In genomic region chr18:49028801-49029506, GRCh38 we compare ENCODE assay signal across 22 cellular contexts.
DNase-seq lines count a peak whose midpoint lies in the region; ATAC-seq and TF ChIP-seq lines count a peak whose summit lies in the region.
"Had no signal": no experiment of that assay in that cellular context is flagged by ENCODE, and none has a peak within 500 bp of the region (broad histone marks: within the 10 kb centered on the region; RNA-seq: fewer than 3 reads in every experiment).

No MANE protein-coding gene starts in this region.

- H3K9me3 ChIP-seq in BLaER1 (peaks cover 23% of the 10 kb centered on the region), Peyer's patch (no peaks in the 10 kb centered on the region)

- peaks cover 6% of the 10 kb centered on the region for H3K27me3 Mint-ChIP-seq in activated CD8-positive, alpha-beta memory T cell treated with anti-CD3 and anti-CD28 coated beads, Interleukin-2, amount 10 ng/mL, durations not matched to agents 7 days and 5 days
- H3K27me3 Mint-ChIP-seq in osteocyte (ENCODE audit: unreplicated experiment): no peaks in the 10 kb centered on the region
- no peaks in the 10 kb centered on the region for H3K27me3 Mint-ChIP-seq in activated T-cell treated with anti-CD3 and anti-CD28 coated beads, Interleukin-2, amount 50 U/mL, for 24 hours

- H3K36me3 ChIP-seq in BLaER1: peaks cover 34% of the 10 kb centered on the region
- no peaks in the 10 kb centered on the region for H3K36me3 ChIP-seq in Peyer's patch

- H3K4me1 ChIP-seq in BLaER1: peaks cover 85% of the 10 kb centered on the region
- no peaks in the 10 kb centered on the region for H3K4me1 ChIP-seq in Peyer's patch

- no peak for ATAC-seq in activated CD8-positive, alpha-beta memory T cell treated with anti-CD3 and anti-CD28 coated beads, Interleukin-2, amount 10 ng/mL, durations not matched to agents 7 days and 5 days
- ATAC-seq: Panc1 had no signal

- H3K27ac ChIP-seq in BLaER1 (peak overlapping the region; percentile 100), Peyer's patch (no peak overlapping the region)
- H3K27ac ChIP-seq: C4-2B, HL-60, KMS-11 had no signal

- TF ChIP-seq CTCF in Peyer's patch (IDR thresholded peaks at IDR 0.05): no peak
- TF ChIP-seq CTCF in osteocyte (IDR thresholded peaks at IDR 0.05): no peak

- no peaks in the 10 kb centered on the region for H4K20me1 ChIP-seq in BLaER1

- peak; percentile 37 for DNase-seq in activated CD8-positive, alpha-beta memory T cell treated with anti-CD3 and anti-CD28 coated beads, Interleukin-2, amount 10 ng/mL, durations not matched to agents 7 days and 5 days
- no peak for DNase-seq in activated CD8-positive, alpha-beta memory T cell treated with anti-CD3 and anti-CD28 coated beads, Interleukin-2, amount 50 U/mL, for 4 hours
- DNase-seq in Peyer's patch: peak in 2 of 3 donors; percentile 3 to 41
- DNase-seq in osteocyte (ENCODE audit: extremely low spot score, unreplicated experiment): peak; percentile 70
- DNase-seq in activated T-cell treated with anti-CD3 and anti-CD28 coated beads, Interleukin-2, amount 50 U/mL, for 24 hours: no peak
- DNase-seq in HCEC 1CT: no peak
- DNase-seq: AML-193; CD8-positive, alpha-beta memory T cell; DMS79 treated with DMSO at 0.1 percent for 48 hours; MM.1S; NCI-H1417; NCI-H1694; NCI-H2081; NCI-H2227 treated with DMSO at 0.1 percent for 48 hours; NCI-H526 treated with DMSO at 0.1 percent for 48 hours; SHP77 treated with DMSO at 0.1 percent for 48 hours had no signal

- no peak overlapping the region for H3K4me3 Mint-ChIP-seq in activated CD8-positive, alpha-beta memory T cell treated with anti-CD3 and anti-CD28 coated beads, Interleukin-2, amount 10 ng/mL, durations not matched to agents 7 days and 5 days
- no peak overlapping the region for H3K4me3 Mint-ChIP-seq in osteocyte (ENCODE audit: unreplicated experiment)
- H3K4me3 Mint-ChIP-seq in activated T-cell treated with anti-CD3 and anti-CD28 coated beads, Interleukin-2, amount 50 U/mL, for 24 hours: no peak overlapping the region
- H3K4me3 Mint-ChIP-seq: IgD-negative memory B cell had no signal

- CTCF ChIA-PET in activated CD8-positive, alpha-beta memory T cell treated with anti-CD3 and anti-CD28 coated beads, Interleukin-2, amount 10 ng/mL, durations not matched to agents 7 days and 5 days (lab: Charles Lee): interaction anchor here (1.0 to 2.2 kb wide), 3 partner anchors 12 to 150 kb away, joined by 3 to 6 read pairs (median 6); no protein-coding TSS in a partner anchor

- peaks cover 22% of the 10 kb centered on the region for H3K4me1 Mint-ChIP-seq in activated CD8-positive, alpha-beta memory T cell treated with anti-CD3 and anti-CD28 coated beads, Interleukin-2, amount 10 ng/mL, durations not matched to agents 7 days and 5 days
- peaks cover 3% of the 10 kb centered on the region for H3K4me1 Mint-ChIP-seq in osteocyte (ENCODE audit: unreplicated experiment)
- peaks cover 23% of the 10 kb centered on the region for H3K4me1 Mint-ChIP-seq in activated T-cell treated with anti-CD3 and anti-CD28 coated beads, Interleukin-2, amount 50 U/mL, for 24 hours (ENCODE audit: low read depth)

- H3K4me3 ChIP-seq in BLaER1 (no peak overlapping the region), Peyer's patch (no peak overlapping the region)

- H3K27ac Mint-ChIP-seq in activated CD8-positive, alpha-beta memory T cell treated with anti-CD3 and anti-CD28 coated beads, Interleukin-2, amount 10 ng/mL, durations not matched to agents 7 days and 5 days: no peak overlapping the region
- no peak overlapping the region for H3K27ac Mint-ChIP-seq in osteocyte (ENCODE audit: unreplicated experiment)
- no peak overlapping the region for H3K27ac Mint-ChIP-seq in activated T-cell treated with anti-CD3 and anti-CD28 coated beads, Interleukin-2, amount 50 U/mL, for 24 hours

- H3K9ac ChIP-seq in BLaER1: no peak overlapping the region
- H3K9ac ChIP-seq: KMS-11 had no signal

- no peak for TF ChIP-seq POLR2A in Peyer's patch (IDR thresholded peaks at IDR 0.05)

- 0 out of 2 replicates have a peak overlapping the region, but pooled peaks have one; percentile 86 for H3K4me2 ChIP-seq in BLaER1
- H3K4me2 ChIP-seq: KMS-11 had no signal

- H3K9me3 Mint-ChIP-seq in activated CD8-positive, alpha-beta memory T cell treated with anti-CD3 and anti-CD28 coated beads, Interleukin-2, amount 10 ng/mL, durations not matched to agents 7 days and 5 days (ENCODE audit: low read depth): no peaks in the 10 kb centered on the region
- H3K9me3 Mint-ChIP-seq in osteocyte (ENCODE audit: unreplicated experiment): no peaks in the 10 kb centered on the region
- peaks cover 3% of the 10 kb centered on the region for H3K9me3 Mint-ChIP-seq in activated T-cell treated with anti-CD3 and anti-CD28 coated beads, Interleukin-2, amount 50 U/mL, for 24 hours
- H3K9me3 Mint-ChIP-seq: CD8-positive, alpha-beta memory T cell; IgD-negative memory B cell had no signal

- no peaks in the 10 kb centered on the region for H3K27me3 ChIP-seq in BLaER1
- no peaks in the 10 kb centered on the region for H3K27me3 ChIP-seq in Peyer's patch

- H3K36me3 Mint-ChIP-seq in activated CD8-positive, alpha-beta memory T cell treated with anti-CD3 and anti-CD28 coated beads, Interleukin-2, amount 10 ng/mL, durations not matched to agents 7 days and 5 days: no peaks in the 10 kb centered on the region
- H3K36me3 Mint-ChIP-seq in osteocyte (ENCODE audit: unreplicated experiment): no peaks in the 10 kb centered on the region
- no peaks in the 10 kb centered on the region for H3K36me3 Mint-ChIP-seq in activated T-cell treated with anti-CD3 and anti-CD28 coated beads, Interleukin-2, amount 50 U/mL, for 24 hours (ENCODE audit: low read depth)
- H3K36me3 Mint-ChIP-seq: CD8-positive, alpha-beta memory T cell; IgD-negative memory B cell had no signal

Comparison
In these comparisons a context has a peak if more than half of its experiments do, and no peak if none do; other contexts are left out.
1. DNase-seq: peak in activated CD8-positive, alpha-beta memory T cell treated with anti-CD3 and anti-CD28 coated beads, Interleukin-2, amount 10 ng/mL, durations not matched to agents 7 days and 5 days (single experiment), Peyer's patch (2 of 3) and osteocyte (single experiment); none in activated CD8-positive, alpha-beta memory T cell treated with anti-CD3 and anti-CD28 coated beads, Interleukin-2, amount 50 U/mL, for 4 hours (single experiment), activated T-cell treated with anti-CD3 and anti-CD28 coated beads, Interleukin-2, amount 50 U/mL, for 24 hours (single experiment) and HCEC 1CT (single experiment).